Comparison of ENCODE assay signal across 1 cellular context in genomic region chr9:16869140-16869903, GRCh38.
TF ChIP-seq lines count a peak whose summit lies in the region.

No MANE protein-coding gene starts in this region.

TF ChIP-seq in GM23338, 12 proteins besides CTCF, POLR2A, EP300 and RAD21 (continued from another document):
- TF ChIP-seq ZNF462 (CRISPR knock-in tag; IDR thresholded peaks at IDR 0.05), result no peak
- no peak for TF ChIP-seq ZNF331 (CRISPR knock-in tag; IDR thresholded peaks at IDR 0.05; ENCODE audit: low read depth)
